In genomic region chr1:167937709-167938010, GRCh38 we compare ENCODE assay signal across 1 cellular context.
TF ChIP-seq lines count a peak whose summit lies in the region.

No MANE protein-coding gene starts in this region.

TF ChIP-seq in K562, 482 proteins besides CTCF, POLR2A, EP300 and RAD21 (continued from another document):
- TF ChIP-seq GTF3C2 (IDR thresholded peaks at IDR 0.05; ENCODE audit: borderline replicate concordance, extremely low read depth, insufficient read length) = no peak
- TF ChIP-seq TAF1 (IDR thresholded peaks at IDR 0.05; ENCODE audit: control insufficient read depth, extremely low read depth, insufficient read depth, low read length, severe bottlenecking) = no peak
- peak; percentile 32; the same call in 1 of the 2 replicates for TF ChIP-seq ZNF512 (tag; IDR thresholded peaks at IDR 0.05)
- no peak for TF ChIP-seq HDAC1 (IDR thresholded peaks at IDR 0.05)
- TF ChIP-seq TRIM25 (IDR thresholded peaks at IDR 0.05; ENCODE audit: borderline replicate concordance) = peak; percentile 65; the same call in 1 of the 2 replicates
- TF ChIP-seq HNRNPK (IDR thresholded peaks at IDR 0.05; ENCODE audit: low read depth, low read length, poor library complexity, severe bottlenecking) = no peak
- no peak for TF ChIP-seq DPF2 (IDR thresholded peaks at IDR 0.05)
- TF ChIP-seq TFAP4 (CRISPR knock-in tag; IDR thresholded peaks at IDR 0.05; ENCODE audit: borderline replicate concordance) = no peak
- no peak for TF ChIP-seq ATF3 (IDR thresholded peaks at IDR 0.05)
- TF ChIP-seq ATF3 (CRISPR knock-in tag; conservative IDR thresholded peaks at IDR 0.05) = no peak
- 0 out of 2 replicates have a peak, but pooled peaks have one; percentile 29 for TF ChIP-seq TRIM28 (IDR thresholded peaks at IDR 0.05)
- TF ChIP-seq ASH1L (IDR thresholded peaks at IDR 0.05; ENCODE audit: borderline replicate concordance, low read depth, partially characterized antibody) = peak; percentile 31
- TF ChIP-seq GTF2F1 (IDR thresholded peaks at IDR 0.05; ENCODE audit: low read depth, low read length) = no peak
- TF ChIP-seq THRAP3 (IDR thresholded peaks at IDR 0.05; ENCODE audit: borderline replicate concordance) = 0 out of 2 replicates have a peak, but pooled peaks have one; percentile 65
- no peak; the same call in 1 of the 2 replicates for TF ChIP-seq KAT7 (CRISPR knock-in tag; IDR thresholded peaks at IDR 0.05; ENCODE audit: borderline replicate concordance)
- no peak for TF ChIP-seq EHMT2 (IDR thresholded peaks at IDR 0.05)
- no peak for TF ChIP-seq RBBP5 (IDR thresholded peaks at IDR 0.05; ENCODE audit: borderline replicate concordance, insufficient read depth, low read length, poor library complexity, severe bottlenecking)
- TF ChIP-seq ZNF354B (CRISPR knock-in tag; IDR thresholded peaks at IDR 0.05) = no peak
- no peak for TF ChIP-seq ZNF785 (CRISPR knock-in tag; IDR thresholded peaks at IDR 0.05)
- TF ChIP-seq FOXJ3 (CRISPR knock-in tag; IDR thresholded peaks at IDR 0.05) = no peak
- no peak for TF ChIP-seq ETV1 (tag; conservative IDR thresholded peaks at IDR 0.05; ENCODE audit: low read depth)
- TF ChIP-seq ZNF318 (IDR thresholded peaks at IDR 0.05; ENCODE audit: borderline replicate concordance in 1 of 2, low read depth in 1 of 2) = no peak
- no peak for TF ChIP-seq ZNF740 (CRISPR knock-in tag; IDR thresholded peaks at IDR 0.05)
- no peak for TF ChIP-seq ZNF740 (tag; IDR thresholded peaks at IDR 0.05)
- TF ChIP-seq GTF2E2 (tag; IDR thresholded peaks at IDR 0.05) = peak; percentile 75; the same call in 1 of the 2 replicates
- peak; percentile 29; the same call in 1 of the 2 replicates for TF ChIP-seq TOE1 (IDR thresholded peaks at IDR 0.05; ENCODE audit: borderline replicate concordance)
- no peak for TF ChIP-seq TOE1 (CRISPR knock-in tag; IDR thresholded peaks at IDR 0.05; ENCODE audit: borderline replicate concordance, low read depth)
- TF ChIP-seq ATF6 (CRISPR knock-in tag; IDR thresholded peaks at IDR 0.05) = no peak
- TF ChIP-seq LEF1 (IDR thresholded peaks at IDR 0.05) = 0 out of 2 replicates have a peak, but pooled peaks have one; percentile 9
